14 cellular contexts compared by ENCODE assay signal in the genomic region with DNA sequence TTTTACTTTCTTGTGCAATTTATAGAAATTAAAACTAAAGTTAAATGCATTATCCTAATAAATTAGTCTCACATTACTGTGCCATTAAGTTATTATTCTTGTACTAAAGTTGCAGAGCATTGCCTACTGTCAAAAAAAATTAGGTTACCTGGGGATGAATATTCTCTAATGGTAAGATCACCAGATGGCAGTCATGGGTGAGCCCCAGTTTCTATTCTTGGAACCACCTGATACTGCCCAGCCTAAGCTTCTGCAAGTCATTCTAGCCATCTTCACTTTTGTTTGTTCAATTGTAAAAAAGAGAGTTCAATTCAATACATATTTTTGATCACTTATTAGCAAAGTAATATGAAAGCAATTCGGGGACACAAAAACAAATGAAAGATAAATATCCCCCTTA.
DNase-seq lines count a peak whose midpoint lies in the region; ATAC-seq and TF ChIP-seq lines count a peak whose summit lies in the region.
"Had no signal": no experiment of that assay in that cellular context is flagged by ENCODE, and none has a peak within 500 bp of the region (broad histone marks: within the 10 kb centered on the region; RNA-seq: fewer than 3 reads in every experiment).

No MANE protein-coding gene starts in this region.

- no peaks in the 10 kb centered on the region for H3K9me3 ChIP-seq in OCI-LY3 (ENCODE audit: insufficient read depth, low read length)
- no peaks in the 10 kb centered on the region for H3K9me3 ChIP-seq in right cardiac atrium (ENCODE audit: control insufficient read depth, low read length)
- H3K9me3 ChIP-seq: BLaER1 treated with 17β-estradiol and CSF1 and Interleukin-3, amounts not matched to agents 10 nM and 100 nM had no signal

- intact Hi-C loops in right cardiac atrium (cut with DNase I): no loop called here

- ATAC-seq in HG02981 (IDR thresholded peaks at IDR 0.05; ENCODE audit: unreplicated experiment) (no peak), GM21529 (IDR thresholded peaks at IDR 0.05; ENCODE audit: unreplicated experiment) (no peak), right cardiac atrium (no peak)
- ATAC-seq: GM23338 had no signal

- no peaks in the 10 kb centered on the region for H3K79me2 ChIP-seq in OCI-LY3 (ENCODE audit: low read length)

- H3K4me2 ChIP-seq in OCI-LY3 (ENCODE audit: low read length): no peak overlapping the region
- H3K4me2 ChIP-seq: BLaER1 treated with 17β-estradiol and CSF1 and Interleukin-3, amounts not matched to agents 10 nM and 100 nM; GM23338 had no signal

- TF ChIP-seq CTCF in OCI-LY3 (IDR thresholded peaks at IDR 0.05; ENCODE audit: low read depth, low read length): 0 out of 2 replicates have a peak, but pooled peaks have one; percentile 3

- H3K4me1 ChIP-seq in OCI-LY3 (ENCODE audit: low read length): no peaks in the 10 kb centered on the region
- H3K4me1 ChIP-seq in right cardiac atrium (ENCODE audit: control insufficient read depth, insufficient read depth, low read length): no peaks in the 10 kb centered on the region
- H3K4me1 ChIP-seq: BLaER1 treated with 17β-estradiol and CSF1 and Interleukin-3, amounts not matched to agents 10 nM and 100 nM had no signal

- H3K4me3 ChIP-seq in OCI-LY3 (ENCODE audit: low read length) (no peak overlapping the region), right cardiac atrium (ENCODE audit: low read length) (no peak overlapping the region)
- H3K4me3 ChIP-seq: BLaER1 treated with 17β-estradiol and CSF1 and Interleukin-3, amounts not matched to agents 10 nM and 100 nM; GM23338 had no signal

- H3K36me3 ChIP-seq in OCI-LY3 (replicated peaks; ENCODE audit: low read depth, low read length): no peaks in the 10 kb centered on the region
- H3K36me3 ChIP-seq: BLaER1 treated with 17β-estradiol and CSF1 and Interleukin-3, amounts not matched to agents 10 nM and 100 nM had no signal

- H2AFZ ChIP-seq in OCI-LY3 (ENCODE audit: low read depth, low read length): no peak overlapping the region
- H2AFZ ChIP-seq: GM23338 had no signal

- H3K27me3 ChIP-seq in OCI-LY3 (ENCODE audit: low read depth, low read length) (no peaks in the 10 kb centered on the region), right cardiac atrium (ENCODE audit: control insufficient read depth, insufficient read depth) (no peaks in the 10 kb centered on the region)
- H3K27me3 ChIP-seq: BLaER1 treated with 17β-estradiol and CSF1 and Interleukin-3, amounts not matched to agents 10 nM and 100 nM had no signal

- no peaks in the 10 kb centered on the region for H4K20me1 ChIP-seq in OCI-LY3 (ENCODE audit: insufficient read depth, low read length)
- H4K20me1 ChIP-seq: BLaER1 treated with 17β-estradiol and CSF1 and Interleukin-3, amounts not matched to agents 10 nM and 100 nM had no signal

- H3K27ac ChIP-seq in OCI-LY3 (ENCODE audit: low read length): no peak overlapping the region
- H3K27ac ChIP-seq in right cardiac atrium (ENCODE audit: low read length): no peak overlapping the region
- H3K27ac ChIP-seq: BLaER1 treated with 17β-estradiol and CSF1 and Interleukin-3, amounts not matched to agents 10 nM and 100 nM had no signal

- DNase-seq in NCI-H2171 treated with DMSO at 0.1 percent for 48 hours (lab: John Stamatoyannopoulos, UW) (peak; percentile 46), NCI-H2171 (lab: John Stamatoyannopoulos, UW) (no peak), cerebellar nuclear complex (lab: John Stamatoyannopoulos, UW) (peak; percentile 71 to 90), right cardiac atrium (no peak)
- DNase-seq: ACHN; CD4-positive, CD25-positive, alpha-beta regulatory T cell; DND-41; GF-D8; H7 had no signal

- no peak overlapping the region for H3K9ac ChIP-seq in OCI-LY3 (ENCODE audit: low read length)
- H3K9ac ChIP-seq: BLaER1 treated with 17β-estradiol and CSF1 and Interleukin-3, amounts not matched to agents 10 nM and 100 nM had no signal

- WGBS in right cardiac atrium: 88% methylated on average over 1 of the region's 1 CpG

Comparison
In these comparisons a context has a peak if more than half of its experiments do, and no peak if none do; other contexts are left out.
1. DNase-seq: peak in NCI-H2171 treated with DMSO at 0.1 percent for 48 hours (single experiment) and cerebellar nuclear complex (2 of 2); none in NCI-H2171 (single experiment) and right cardiac atrium (0 of 3).